Comparison of ENCODE assay signal across 1 cellular context in the genomic region with DNA sequence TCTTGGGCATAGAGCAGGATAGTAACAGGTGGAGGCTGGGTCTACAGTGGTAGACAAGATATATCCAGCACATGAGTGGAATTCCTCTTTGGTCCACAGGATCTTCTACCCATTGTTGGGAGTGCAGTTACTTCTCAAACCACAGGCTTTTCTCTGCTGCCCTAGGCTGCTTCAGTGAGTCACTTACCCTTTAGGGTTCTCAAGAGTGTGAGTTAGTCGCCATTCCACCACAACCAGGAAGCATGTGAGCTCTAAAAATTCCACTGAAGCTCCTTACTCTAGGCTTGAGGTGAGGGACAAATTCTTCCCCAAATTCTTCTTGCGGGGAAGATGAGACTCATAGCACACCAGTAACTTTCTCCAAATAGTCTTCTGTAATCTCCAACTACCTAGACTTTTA.
TF ChIP-seq lines count a peak whose summit lies in the region.

No MANE protein-coding gene starts in this region.

TF ChIP-seq in HepG2, 621 proteins besides CTCF, POLR2A, EP300 and RAD21 (continued from another document):
- TF ChIP-seq ZNF616 (CRISPR knock-in tag; IDR thresholded peaks at IDR 0.05; ENCODE audit: low read depth), result no peak
- TF ChIP-seq, protein P1, sequence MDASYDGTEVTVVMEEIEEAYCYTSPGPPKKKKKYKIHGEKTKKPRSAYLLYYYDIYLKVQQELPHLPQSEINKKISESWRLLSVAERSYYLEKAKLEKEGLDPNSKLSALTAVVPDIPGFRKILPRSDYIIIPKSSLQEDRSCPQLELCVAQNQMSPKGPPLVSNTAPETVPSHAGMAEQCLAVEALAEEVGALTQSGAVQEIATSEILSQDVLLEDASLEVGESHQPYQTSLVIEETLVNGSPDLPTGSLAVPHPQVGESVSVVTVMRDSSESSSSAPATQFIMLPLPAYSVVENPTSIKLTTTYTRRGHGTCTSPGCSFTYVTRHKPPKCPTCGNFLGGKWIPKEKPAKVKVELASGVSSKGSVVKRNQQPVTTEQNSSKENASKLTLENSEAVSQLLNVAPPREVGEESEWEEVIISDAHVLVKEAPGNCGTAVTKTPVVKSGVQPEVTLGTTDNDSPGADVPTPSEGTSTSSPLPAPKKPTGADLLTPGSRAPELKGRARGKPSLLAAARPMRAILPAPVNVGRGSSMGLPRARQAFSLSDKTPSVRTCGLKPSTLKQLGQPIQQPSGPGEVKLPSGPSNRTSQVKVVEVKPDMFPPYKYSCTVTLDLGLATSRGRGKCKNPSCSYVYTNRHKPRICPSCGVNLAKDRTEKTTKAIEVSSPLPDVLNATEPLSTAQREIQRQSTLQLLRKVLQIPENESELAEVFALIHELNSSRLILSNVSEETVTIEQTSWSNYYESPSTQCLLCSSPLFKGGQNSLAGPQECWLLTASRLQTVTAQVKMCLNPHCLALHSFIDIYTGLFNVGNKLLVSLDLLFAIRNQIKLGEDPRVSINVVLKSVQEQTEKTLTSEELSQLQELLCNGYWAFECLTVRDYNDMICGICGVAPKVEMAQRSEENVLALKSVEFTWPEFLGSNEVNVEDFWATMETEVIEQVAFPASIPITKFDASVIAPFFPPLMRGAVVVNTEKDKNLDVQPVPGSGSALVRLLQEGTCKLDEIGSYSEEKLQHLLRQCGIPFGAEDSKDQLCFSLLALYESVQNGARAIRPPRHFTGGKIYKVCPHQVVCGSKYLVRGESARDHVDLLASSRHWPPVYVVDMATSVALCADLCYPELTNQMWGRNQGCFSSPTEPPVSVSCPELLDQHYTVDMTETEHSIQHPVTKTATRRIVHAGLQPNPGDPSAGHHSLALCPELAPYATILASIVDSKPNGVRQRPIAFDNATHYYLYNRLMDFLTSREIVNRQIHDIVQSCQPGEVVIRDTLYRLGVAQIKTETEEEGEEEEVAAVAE (CRISPR knock-in tag; IDR thresholded peaks at IDR 0.05; ENCODE audit: borderline replicate concordance), result no peak
- TF ChIP-seq, protein P2, sequence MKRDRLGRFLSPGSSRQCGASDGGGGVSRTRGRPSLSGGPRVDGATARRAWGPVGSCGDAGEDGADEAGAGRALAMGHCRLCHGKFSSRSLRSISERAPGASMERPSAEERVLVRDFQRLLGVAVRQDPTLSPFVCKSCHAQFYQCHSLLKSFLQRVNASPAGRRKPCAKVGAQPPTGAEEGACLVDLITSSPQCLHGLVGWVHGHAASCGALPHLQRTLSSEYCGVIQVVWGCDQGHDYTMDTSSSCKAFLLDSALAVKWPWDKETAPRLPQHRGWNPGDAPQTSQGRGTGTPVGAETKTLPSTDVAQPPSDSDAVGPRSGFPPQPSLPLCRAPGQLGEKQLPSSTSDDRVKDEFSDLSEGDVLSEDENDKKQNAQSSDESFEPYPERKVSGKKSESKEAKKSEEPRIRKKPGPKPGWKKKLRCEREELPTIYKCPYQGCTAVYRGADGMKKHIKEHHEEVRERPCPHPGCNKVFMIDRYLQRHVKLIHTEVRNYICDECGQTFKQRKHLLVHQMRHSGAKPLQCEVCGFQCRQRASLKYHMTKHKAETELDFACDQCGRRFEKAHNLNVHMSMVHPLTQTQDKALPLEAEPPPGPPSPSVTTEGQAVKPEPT (CRISPR knock-in tag; IDR thresholded peaks at IDR 0.05; ENCODE audit: low read depth), result no peak
- no peak for TF ChIP-seq TOE1 (CRISPR knock-in tag; IDR thresholded peaks at IDR 0.05)
- TF ChIP-seq, protein P3, sequence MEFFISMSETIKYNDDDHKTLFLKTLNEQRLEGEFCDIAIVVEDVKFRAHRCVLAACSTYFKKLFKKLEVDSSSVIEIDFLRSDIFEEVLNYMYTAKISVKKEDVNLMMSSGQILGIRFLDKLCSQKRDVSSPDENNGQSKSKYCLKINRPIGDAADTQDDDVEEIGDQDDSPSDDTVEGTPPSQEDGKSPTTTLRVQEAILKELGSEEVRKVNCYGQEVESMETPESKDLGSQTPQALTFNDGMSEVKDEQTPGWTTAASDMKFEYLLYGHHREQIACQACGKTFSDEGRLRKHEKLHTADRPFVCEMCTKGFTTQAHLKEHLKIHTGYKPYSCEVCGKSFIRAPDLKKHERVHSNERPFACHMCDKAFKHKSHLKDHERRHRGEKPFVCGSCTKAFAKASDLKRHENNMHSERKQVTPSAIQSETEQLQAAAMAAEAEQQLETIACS (CRISPR knock-in tag; IDR thresholded peaks at IDR 0.05), result no peak
- no peak for TF ChIP-seq ZNF749 (CRISPR knock-in tag; IDR thresholded peaks at IDR 0.05; ENCODE audit: borderline replicate concordance)
- TF ChIP-seq, protein P4, sequence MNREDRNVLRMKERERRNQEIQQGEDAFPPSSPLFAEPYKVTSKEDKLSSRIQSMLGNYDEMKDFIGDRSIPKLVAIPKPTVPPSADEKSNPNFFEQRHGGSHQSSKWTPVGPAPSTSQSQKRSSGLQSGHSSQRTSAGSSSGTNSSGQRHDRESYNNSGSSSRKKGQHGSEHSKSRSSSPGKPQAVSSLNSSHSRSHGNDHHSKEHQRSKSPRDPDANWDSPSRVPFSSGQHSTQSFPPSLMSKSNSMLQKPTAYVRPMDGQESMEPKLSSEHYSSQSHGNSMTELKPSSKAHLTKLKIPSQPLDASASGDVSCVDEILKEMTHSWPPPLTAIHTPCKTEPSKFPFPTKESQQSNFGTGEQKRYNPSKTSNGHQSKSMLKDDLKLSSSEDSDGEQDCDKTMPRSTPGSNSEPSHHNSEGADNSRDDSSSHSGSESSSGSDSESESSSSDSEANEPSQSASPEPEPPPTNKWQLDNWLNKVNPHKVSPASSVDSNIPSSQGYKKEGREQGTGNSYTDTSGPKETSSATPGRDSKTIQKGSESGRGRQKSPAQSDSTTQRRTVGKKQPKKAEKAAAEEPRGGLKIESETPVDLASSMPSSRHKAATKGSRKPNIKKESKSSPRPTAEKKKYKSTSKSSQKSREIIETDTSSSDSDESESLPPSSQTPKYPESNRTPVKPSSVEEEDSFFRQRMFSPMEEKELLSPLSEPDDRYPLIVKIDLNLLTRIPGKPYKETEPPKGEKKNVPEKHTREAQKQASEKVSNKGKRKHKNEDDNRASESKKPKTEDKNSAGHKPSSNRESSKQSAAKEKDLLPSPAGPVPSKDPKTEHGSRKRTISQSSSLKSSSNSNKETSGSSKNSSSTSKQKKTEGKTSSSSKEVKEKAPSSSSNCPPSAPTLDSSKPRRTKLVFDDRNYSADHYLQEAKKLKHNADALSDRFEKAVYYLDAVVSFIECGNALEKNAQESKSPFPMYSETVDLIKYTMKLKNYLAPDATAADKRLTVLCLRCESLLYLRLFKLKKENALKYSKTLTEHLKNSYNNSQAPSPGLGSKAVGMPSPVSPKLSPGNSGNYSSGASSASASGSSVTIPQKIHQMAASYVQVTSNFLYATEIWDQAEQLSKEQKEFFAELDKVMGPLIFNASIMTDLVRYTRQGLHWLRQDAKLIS (CRISPR knock-in tag; IDR thresholded peaks at IDR 0.05), result no peak
- no peak for TF ChIP-seq ZNF761 (CRISPR knock-in tag; conservative IDR thresholded peaks at IDR 0.05)
- TF ChIP-seq, protein P5, sequence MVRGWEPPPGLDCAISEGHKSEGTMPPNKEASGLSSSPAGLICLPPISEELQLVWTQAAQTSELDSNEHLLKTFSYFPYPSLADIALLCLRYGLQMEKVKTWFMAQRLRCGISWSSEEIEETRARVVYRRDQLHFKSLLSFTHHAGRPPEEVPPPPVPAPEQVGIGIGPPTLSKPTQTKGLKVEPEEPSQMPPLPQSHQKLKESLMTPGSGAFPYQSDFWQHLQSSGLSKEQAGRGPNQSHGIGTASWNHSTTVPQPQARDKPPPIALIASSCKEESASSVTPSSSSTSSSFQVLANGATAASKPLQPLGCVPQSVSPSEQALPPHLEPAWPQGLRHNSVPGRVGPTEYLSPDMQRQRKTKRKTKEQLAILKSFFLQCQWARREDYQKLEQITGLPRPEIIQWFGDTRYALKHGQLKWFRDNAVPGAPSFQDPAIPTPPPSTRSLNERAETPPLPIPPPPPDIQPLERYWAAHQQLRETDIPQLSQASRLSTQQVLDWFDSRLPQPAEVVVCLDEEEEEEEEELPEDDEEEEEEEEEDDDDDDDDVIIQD (CRISPR knock-in tag; IDR thresholded peaks at IDR 0.05; ENCODE audit: low read depth), result no peak
- TF ChIP-seq, protein P6, sequence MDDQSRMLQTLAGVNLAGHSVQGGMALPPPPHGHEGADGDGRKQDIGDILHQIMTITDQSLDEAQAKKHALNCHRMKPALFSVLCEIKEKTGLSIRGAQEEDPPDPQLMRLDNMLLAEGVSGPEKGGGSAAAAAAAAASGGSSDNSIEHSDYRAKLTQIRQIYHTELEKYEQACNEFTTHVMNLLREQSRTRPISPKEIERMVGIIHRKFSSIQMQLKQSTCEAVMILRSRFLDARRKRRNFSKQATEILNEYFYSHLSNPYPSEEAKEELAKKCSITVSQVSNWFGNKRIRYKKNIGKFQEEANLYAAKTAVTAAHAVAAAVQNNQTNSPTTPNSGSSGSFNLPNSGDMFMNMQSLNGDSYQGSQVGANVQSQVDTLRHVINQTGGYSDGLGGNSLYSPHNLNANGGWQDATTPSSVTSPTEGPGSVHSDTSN (CRISPR knock-in tag; IDR thresholded peaks at IDR 0.05; ENCODE audit: borderline replicate concordance), result no peak
- TF ChIP-seq, protein P7, sequence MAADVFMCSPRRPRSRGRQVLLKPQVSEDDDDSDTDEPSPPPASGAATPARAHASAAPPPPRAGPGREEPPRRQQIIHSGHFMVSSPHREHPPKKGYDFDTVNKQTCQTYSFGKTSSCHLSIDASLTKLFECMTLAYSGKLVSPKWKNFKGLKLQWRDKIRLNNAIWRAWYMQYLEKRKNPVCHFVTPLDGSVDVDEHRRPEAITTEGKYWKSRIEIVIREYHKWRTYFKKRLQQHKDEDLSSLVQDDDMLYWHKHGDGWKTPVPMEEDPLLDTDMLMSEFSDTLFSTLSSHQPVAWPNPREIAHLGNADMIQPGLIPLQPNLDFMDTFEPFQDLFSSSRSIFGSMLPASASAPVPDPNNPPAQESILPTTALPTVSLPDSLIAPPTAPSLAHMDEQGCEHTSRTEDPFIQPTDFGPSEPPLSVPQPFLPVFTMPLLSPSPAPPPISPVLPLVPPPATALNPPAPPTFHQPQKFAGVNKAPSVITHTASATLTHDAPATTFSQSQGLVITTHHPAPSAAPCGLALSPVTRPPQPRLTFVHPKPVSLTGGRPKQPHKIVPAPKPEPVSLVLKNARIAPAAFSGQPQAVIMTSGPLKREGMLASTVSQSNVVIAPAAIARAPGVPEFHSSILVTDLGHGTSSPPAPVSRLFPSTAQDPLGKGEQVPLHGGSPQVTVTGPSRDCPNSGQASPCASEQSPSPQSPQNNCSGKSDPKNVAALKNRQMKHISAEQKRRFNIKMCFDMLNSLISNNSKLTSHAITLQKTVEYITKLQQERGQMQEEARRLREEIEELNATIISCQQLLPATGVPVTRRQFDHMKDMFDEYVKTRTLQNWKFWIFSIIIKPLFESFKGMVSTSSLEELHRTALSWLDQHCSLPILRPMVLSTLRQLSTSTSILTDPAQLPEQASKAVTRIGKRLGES (CRISPR knock-in tag; IDR thresholded peaks at IDR 0.05; ENCODE audit: borderline replicate concordance), result no peak
- TF ChIP-seq SP2 (CRISPR knock-in tag; IDR thresholded peaks at IDR 0.05), result no peak
- TF ChIP-seq NFIC (IDR thresholded peaks at IDR 0.05; ENCODE audit: low read length), result no peak
- TF ChIP-seq, protein P8, sequence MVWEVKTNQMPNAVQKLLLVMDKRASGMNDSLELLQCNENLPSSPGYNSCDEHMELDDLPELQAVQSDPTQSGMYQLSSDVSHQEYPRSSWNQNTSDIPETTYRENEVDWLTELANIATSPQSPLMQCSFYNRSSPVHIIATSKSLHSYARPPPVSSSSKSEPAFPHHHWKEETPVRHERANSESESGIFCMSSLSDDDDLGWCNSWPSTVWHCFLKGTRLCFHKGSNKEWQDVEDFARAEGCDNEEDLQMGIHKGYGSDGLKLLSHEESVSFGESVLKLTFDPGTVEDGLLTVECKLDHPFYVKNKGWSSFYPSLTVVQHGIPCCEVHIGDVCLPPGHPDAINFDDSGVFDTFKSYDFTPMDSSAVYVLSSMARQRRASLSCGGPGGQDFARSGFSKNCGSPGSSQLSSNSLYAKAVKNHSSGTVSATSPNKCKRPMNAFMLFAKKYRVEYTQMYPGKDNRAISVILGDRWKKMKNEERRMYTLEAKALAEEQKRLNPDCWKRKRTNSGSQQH (CRISPR knock-in tag; IDR thresholded peaks at IDR 0.05; ENCODE audit: low read depth), result no peak
